ENCODE assay signal across 1 cellular context in genomic region chr4:48830706-48831531, GRCh38.
TF ChIP-seq lines count a peak whose summit lies in the region.

A gene with protein sequence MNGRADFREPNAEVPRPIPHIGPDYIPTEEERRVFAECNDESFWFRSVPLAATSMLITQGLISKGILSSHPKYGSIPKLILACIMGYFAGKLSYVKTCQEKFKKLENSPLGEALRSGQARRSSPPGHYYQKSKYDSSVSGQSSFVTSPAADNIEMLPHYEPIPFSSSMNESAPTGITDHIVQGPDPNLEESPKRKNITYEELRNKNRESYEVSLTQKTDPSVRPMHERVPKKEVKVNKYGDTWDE (plus strand): TSS chr4:48831088. CDS start chr4:48832625, 1,537 bp downstream.

TF ChIP-seq in WTC11, 78 proteins besides CTCF, POLR2A, EP300 and RAD21 (continued from another document and continues in another):
- TF ChIP-seq ZNF532 (CRISPR knock-in tag; IDR thresholded peaks at IDR 0.05; ENCODE audit: borderline replicate concordance), result no peak
- peak; percentile 84; the same call in 1 of the 2 replicates for TF ChIP-seq ZNF232 (CRISPR knock-in tag; IDR thresholded peaks at IDR 0.05)
- TF ChIP-seq NR2C2 (CRISPR knock-in tag; IDR thresholded peaks at IDR 0.05), result peak; percentile 77
- TF ChIP-seq FOXJ3 (CRISPR knock-in tag; IDR thresholded peaks at IDR 0.05; ENCODE audit: borderline replicate concordance), result no peak
- TF ChIP-seq, protein P1, sequence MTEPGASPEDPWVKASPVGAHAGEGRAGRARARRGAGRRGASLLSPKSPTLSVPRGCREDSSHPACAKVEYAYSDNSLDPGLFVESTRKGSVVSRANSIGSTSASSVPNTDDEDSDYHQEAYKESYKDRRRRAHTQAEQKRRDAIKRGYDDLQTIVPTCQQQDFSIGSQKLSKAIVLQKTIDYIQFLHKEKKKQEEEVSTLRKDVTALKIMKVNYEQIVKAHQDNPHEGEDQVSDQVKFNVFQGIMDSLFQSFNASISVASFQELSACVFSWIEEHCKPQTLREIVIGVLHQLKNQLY (CRISPR knock-in tag; IDR thresholded peaks at IDR 0.05), result no peak
- TF ChIP-seq, protein P2, sequence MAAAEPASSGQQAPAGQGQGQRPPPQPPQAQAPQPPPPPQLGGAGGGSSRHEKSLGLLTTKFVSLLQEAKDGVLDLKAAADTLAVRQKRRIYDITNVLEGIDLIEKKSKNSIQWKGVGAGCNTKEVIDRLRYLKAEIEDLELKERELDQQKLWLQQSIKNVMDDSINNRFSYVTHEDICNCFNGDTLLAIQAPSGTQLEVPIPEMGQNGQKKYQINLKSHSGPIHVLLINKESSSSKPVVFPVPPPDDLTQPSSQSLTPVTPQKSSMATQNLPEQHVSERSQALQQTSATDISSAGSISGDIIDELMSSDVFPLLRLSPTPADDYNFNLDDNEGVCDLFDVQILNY (CRISPR knock-in tag; IDR thresholded peaks at IDR 0.05), result peak; percentile 33; the same call in 1 of the 2 replicates
- peak; percentile 59 for TF ChIP-seq CREB1 (CRISPR knock-in tag; IDR thresholded peaks at IDR 0.05)
- peak; percentile 52; the same call in 1 of the 2 replicates for TF ChIP-seq MAX (CRISPR knock-in tag; IDR thresholded peaks at IDR 0.05)
- no peak; the same call in 1 of the 2 replicates for TF ChIP-seq HMGA2 (CRISPR knock-in tag; IDR thresholded peaks at IDR 0.05)
- TF ChIP-seq, protein P3, sequence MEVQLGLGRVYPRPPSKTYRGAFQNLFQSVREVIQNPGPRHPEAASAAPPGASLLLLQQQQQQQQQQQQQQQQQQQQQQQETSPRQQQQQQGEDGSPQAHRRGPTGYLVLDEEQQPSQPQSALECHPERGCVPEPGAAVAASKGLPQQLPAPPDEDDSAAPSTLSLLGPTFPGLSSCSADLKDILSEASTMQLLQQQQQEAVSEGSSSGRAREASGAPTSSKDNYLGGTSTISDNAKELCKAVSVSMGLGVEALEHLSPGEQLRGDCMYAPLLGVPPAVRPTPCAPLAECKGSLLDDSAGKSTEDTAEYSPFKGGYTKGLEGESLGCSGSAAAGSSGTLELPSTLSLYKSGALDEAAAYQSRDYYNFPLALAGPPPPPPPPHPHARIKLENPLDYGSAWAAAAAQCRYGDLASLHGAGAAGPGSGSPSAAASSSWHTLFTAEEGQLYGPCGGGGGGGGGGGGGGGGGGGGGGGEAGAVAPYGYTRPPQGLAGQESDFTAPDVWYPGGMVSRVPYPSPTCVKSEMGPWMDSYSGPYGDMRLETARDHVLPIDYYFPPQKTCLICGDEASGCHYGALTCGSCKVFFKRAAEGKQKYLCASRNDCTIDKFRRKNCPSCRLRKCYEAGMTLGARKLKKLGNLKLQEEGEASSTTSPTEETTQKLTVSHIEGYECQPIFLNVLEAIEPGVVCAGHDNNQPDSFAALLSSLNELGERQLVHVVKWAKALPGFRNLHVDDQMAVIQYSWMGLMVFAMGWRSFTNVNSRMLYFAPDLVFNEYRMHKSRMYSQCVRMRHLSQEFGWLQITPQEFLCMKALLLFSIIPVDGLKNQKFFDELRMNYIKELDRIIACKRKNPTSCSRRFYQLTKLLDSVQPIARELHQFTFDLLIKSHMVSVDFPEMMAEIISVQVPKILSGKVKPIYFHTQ (CRISPR knock-in tag; IDR thresholded peaks at IDR 0.05), result no peak
- TF ChIP-seq ATF1 (CRISPR knock-in tag; IDR thresholded peaks at IDR 0.05), result no peak
- TF ChIP-seq, protein P4, sequence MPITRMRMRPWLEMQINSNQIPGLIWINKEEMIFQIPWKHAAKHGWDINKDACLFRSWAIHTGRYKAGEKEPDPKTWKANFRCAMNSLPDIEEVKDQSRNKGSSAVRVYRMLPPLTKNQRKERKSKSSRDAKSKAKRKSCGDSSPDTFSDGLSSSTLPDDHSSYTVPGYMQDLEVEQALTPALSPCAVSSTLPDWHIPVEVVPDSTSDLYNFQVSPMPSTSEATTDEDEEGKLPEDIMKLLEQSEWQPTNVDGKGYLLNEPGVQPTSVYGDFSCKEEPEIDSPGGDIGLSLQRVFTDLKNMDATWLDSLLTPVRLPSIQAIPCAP (CRISPR knock-in tag; IDR thresholded peaks at IDR 0.05), result no peak
- TF ChIP-seq, protein P5, sequence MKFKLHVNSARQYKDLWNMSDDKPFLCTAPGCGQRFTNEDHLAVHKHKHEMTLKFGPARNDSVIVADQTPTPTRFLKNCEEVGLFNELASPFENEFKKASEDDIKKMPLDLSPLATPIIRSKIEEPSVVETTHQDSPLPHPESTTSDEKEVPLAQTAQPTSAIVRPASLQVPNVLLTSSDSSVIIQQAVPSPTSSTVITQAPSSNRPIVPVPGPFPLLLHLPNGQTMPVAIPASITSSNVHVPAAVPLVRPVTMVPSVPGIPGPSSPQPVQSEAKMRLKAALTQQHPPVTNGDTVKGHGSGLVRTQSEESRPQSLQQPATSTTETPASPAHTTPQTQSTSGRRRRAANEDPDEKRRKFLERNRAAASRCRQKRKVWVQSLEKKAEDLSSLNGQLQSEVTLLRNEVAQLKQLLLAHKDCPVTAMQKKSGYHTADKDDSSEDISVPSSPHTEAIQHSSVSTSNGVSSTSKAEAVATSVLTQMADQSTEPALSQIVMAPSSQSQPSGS (CRISPR knock-in tag; IDR thresholded peaks at IDR 0.05; ENCODE audit: borderline replicate concordance, low read depth), result no peak
- TF ChIP-seq, protein P6, sequence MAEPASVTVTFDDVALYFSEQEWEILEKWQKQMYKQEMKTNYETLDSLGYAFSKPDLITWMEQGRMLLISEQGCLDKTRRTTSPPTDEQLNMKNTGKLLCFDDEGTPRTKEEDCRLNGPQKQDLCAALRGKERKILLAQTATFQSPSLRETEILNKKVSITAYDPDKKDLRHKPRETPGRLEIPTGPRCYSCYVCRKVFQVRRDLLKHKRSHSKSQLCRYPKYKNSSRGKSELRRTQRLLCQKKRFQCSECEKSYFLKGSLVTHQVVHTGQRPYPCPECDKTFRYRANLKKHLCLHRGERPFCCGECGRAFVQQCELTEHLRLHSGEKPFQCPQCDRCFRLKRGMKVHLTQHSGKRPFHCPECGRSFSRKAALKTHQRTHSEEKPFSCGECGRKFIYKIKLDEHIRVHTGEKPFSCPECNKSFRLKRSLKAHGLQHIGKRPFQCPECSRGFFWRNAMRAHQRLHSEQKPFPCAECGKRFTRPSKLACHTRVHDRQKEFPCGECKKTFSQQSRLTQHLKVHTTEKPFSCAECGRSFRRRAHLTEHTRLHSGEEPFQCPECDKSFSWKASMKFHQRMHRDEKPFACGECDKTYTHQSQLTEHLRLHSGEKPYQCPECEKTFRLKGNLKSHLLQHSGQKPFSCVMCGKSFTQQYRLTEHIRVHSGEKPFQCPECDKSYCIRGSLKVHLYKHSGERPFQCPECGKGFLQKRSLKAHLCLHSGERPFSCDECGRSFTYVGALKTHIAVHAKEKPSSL (CRISPR knock-in tag; conservative IDR thresholded peaks at IDR 0.05), result no peak
- TF ChIP-seq, protein P7, sequence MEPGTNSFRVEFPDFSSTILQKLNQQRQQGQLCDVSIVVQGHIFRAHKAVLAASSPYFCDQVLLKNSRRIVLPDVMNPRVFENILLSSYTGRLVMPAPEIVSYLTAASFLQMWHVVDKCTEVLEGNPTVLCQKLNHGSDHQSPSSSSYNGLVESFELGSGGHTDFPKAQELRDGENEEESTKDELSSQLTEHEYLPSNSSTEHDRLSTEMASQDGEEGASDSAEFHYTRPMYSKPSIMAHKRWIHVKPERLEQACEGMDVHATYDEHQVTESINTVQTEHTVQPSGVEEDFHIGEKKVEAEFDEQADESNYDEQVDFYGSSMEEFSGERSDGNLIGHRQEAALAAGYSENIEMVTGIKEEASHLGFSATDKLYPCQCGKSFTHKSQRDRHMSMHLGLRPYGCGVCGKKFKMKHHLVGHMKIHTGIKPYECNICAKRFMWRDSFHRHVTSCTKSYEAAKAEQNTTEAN (CRISPR knock-in tag; IDR thresholded peaks at IDR 0.05), result peak; percentile 66; the same call in 1 of the 2 replicates
- TF ChIP-seq RORB (CRISPR knock-in tag; IDR thresholded peaks at IDR 0.05), result no peak
- TF ChIP-seq MXD4 (CRISPR knock-in tag; IDR thresholded peaks at IDR 0.05; ENCODE audit: borderline replicate concordance), result no peak
- TF ChIP-seq JAZF1 (CRISPR knock-in tag; IDR thresholded peaks at IDR 0.05), result no peak
- TF ChIP-seq, protein P8, sequence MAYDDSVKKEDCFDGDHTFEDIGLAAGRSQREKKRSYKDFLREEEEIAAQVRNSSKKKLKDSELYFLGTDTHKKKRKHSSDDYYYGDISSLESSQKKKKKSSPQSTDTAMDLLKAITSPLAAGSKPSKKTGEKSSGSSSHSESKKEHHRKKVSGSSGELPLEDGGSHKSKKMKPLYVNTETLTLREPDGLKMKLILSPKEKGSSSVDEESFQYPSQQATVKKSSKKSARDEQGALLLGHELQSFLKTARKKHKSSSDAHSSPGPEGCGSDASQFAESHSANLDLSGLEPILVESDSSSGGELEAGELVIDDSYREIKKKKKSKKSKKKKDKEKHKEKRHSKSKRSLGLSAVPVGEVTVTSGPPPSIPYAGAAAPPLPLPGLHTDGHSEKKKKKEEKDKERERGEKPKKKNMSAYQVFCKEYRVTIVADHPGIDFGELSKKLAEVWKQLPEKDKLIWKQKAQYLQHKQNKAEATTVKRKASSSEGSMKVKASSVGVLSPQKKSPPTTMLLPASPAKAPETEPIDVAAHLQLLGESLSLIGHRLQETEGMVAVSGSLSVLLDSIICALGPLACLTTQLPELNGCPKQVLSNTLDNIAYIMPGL (CRISPR knock-in tag; IDR thresholded peaks at IDR 0.05), result 0 out of 2 replicates have a peak, but pooled peaks have one; percentile 40
- TF ChIP-seq ZNF263 (CRISPR knock-in tag; IDR thresholded peaks at IDR 0.05; ENCODE audit: low read depth), result no peak
- TF ChIP-seq, protein P9, sequence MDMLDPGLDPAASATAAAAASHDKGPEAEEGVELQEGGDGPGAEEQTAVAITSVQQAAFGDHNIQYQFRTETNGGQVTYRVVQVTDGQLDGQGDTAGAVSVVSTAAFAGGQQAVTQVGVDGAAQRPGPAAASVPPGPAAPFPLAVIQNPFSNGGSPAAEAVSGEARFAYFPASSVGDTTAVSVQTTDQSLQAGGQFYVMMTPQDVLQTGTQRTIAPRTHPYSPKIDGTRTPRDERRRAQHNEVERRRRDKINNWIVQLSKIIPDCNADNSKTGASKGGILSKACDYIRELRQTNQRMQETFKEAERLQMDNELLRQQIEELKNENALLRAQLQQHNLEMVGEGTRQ (CRISPR knock-in tag; IDR thresholded peaks at IDR 0.05), result no peak
- no peak for TF ChIP-seq SOX15 (CRISPR knock-in tag; IDR thresholded peaks at IDR 0.05)
- TF ChIP-seq NFE2L1 (CRISPR knock-in tag; IDR thresholded peaks at IDR 0.05), result peak; percentile 60; the same call in 1 of the 2 replicates
- TF ChIP-seq JUN (CRISPR knock-in tag; IDR thresholded peaks at IDR 0.05), result 0 out of 2 replicates have a peak, but pooled peaks have one; percentile 58
- peak; percentile 83; the same call in 1 of the 2 replicates for TF ChIP-seq KAT7 (CRISPR knock-in tag; IDR thresholded peaks at IDR 0.05; ENCODE audit: borderline replicate concordance)
- peak; percentile 22; the same call in 1 of the 2 replicates for TF ChIP-seq GABPB1 (CRISPR knock-in tag; IDR thresholded peaks at IDR 0.05)
- no peak for TF ChIP-seq GTF2I (CRISPR knock-in tag; conservative IDR thresholded peaks at IDR 0.05)
- 0 out of 2 replicates have a peak, but pooled peaks have one; percentile 16 for TF ChIP-seq E2F4 (CRISPR knock-in tag; IDR thresholded peaks at IDR 0.05; ENCODE audit: borderline replicate concordance, low read depth)
- peak; percentile 12; the same call in 1 of the 2 replicates for TF ChIP-seq SP1 (CRISPR knock-in tag; conservative IDR thresholded peaks at IDR 0.05)
- no peak for TF ChIP-seq PREB (CRISPR knock-in tag; IDR thresholded peaks at IDR 0.05; ENCODE audit: borderline replicate concordance)
- peak; percentile 90; the same call in 1 of the 2 replicates for TF ChIP-seq SMAD3 (CRISPR knock-in tag; IDR thresholded peaks at IDR 0.05; ENCODE audit: borderline replicate concordance)
